In the genomic region with DNA sequence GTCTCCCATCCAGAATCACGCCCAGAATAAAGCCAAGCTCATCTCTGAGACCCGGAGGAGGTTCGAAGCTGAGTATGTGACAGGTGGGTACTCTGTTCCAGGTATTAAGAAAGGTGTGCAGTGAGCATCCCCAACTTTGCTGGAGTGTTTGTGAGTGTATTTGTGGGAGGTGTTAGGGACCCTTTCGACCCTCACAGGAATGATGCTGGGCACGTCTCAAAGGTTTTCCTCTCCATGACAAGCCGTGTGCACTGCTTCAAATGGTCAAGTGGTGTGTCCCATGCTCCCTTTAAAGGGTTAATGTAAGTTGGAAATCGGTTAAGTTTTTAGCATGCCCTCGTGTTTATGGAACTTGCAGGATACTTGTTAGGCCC, we compare ENCODE assay signal across 8 cellular contexts. TPM values are rescaled to one million over a fixed set of nuclear protein-coding genes. Genes with fewer than 3 reads are reported as not detected.
DNase-seq lines count a peak whose midpoint lies in the region; ATAC-seq and TF ChIP-seq lines count a peak whose summit lies in the region.

No MANE protein-coding gene starts in this region.

- H3K36me3 Mint-ChIP-seq in IgD-negative memory B cell (peaks cover 6% of the 10 kb centered on the region), naive B cell (peaks cover 5% of the 10 kb centered on the region in 2 donors)

- H3K27me3 Mint-ChIP-seq in IgD-negative memory B cell = no peaks in the 10 kb centered on the region
- no peaks in the 10 kb centered on the region for H3K27me3 Mint-ChIP-seq in naive B cell

- no peak for TF ChIP-seq POLR2A in GM18505 (IDR thresholded peaks at IDR 0.05; ENCODE audit: borderline replicate concordance, extremely low read depth, insufficient read depth, insufficient read length)

- H3K4me3 ChIP-seq in AG04450 (ENCODE audit: low read depth, low read length) (peak overlapping the region; percentile 78), choroid plexus epithelial cell (ENCODE audit: low read depth, low read length) (peak overlapping the region; percentile 78)

- TF ChIP-seq CTCF in AG04450 (IDR thresholded peaks at IDR 0.05; ENCODE audit: low read depth, low read length) = no peak
- no peak for TF ChIP-seq CTCF in choroid plexus epithelial cell (conservative IDR thresholded peaks at IDR 0.05; ENCODE audit: low read depth, low read length)

- H3K27me3 ChIP-seq in AG04450 (ENCODE audit: control insufficient read depth, insufficient read depth, low read length) = no peaks in the 10 kb centered on the region

- DNase-seq in AG04450 (ENCODE audit: low read depth, low spot score) = no peak
- DNase-seq in choroid plexus epithelial cell (ENCODE audit: low read depth) = no peak
- DNase-seq in naive B cell = no peak
- no peak for DNase-seq in NCI-H1436 treated with DMSO at 0.1 percent for 48 hours (lab: John Stamatoyannopoulos, UW)
- DNase-seq in NCI-H187 treated with DMSO at 0.1 percent for 48 hours (lab: John Stamatoyannopoulos, UW) = no peak

- peaks cover 4 to 10% (median 10%) of the 10 kb centered on the region in 3 donors for H3K4me1 Mint-ChIP-seq in IgD-negative memory B cell
- H3K4me1 Mint-ChIP-seq in naive B cell = peaks cover 0 to 12% (median 4%) of the 10 kb centered on the region in 3 donors

- H3K27ac Mint-ChIP-seq in IgD-negative memory B cell = peak overlapping the region; percentile 88 to 95 (median 92)
- H3K27ac Mint-ChIP-seq in naive B cell = peak overlapping the region; percentile 69 to 96 (median 92)

- H3K4me3 Mint-ChIP-seq in IgD-negative memory B cell (peak overlapping the region; percentile 89 to 98 (median 94)), naive B cell (peak overlapping the region; percentile 85 to 95 (median 92))

- no peak overlapping the region for H3K27ac ChIP-seq in AG04450 (ENCODE audit: low read depth, low read length)

- no peaks in the 10 kb centered on the region for H3K9me3 ChIP-seq in AG04450 (ENCODE audit: control insufficient read depth, insufficient read depth, low read length)

- POLR2A ChIA-PET in AG04450 (lab: Yijun Ruan, JAX) = interaction anchor here (1.0 kb wide), 1 partner anchor 46 kb away, joined by 5 read pairs; no protein-coding TSS in a partner anchor

- CTCF ChIA-PET in AG04450 (lab: Charles Lee) = no interaction called here

- peaks cover 0 to 2% (median 0%) of the 10 kb centered on the region in 3 donors for H3K9me3 Mint-ChIP-seq in IgD-negative memory B cell
- H3K9me3 Mint-ChIP-seq in naive B cell = peaks cover 0 to 6% (median 0%) of the 10 kb centered on the region in 7 donors

- ATAC-seq in naive B cell (ENCODE audit: low read depth in 2 of 2) (no peak), HG02623 (IDR thresholded peaks at IDR 0.05; ENCODE audit: unreplicated experiment) (no peak), GM18505 (IDR thresholded peaks at IDR 0.05; ENCODE audit: unreplicated experiment) (no peak)

RNA-seq across cellular contexts. Expression of gene MOSPD2, which starts 0.4 kb away (rescaled TPM):
- polyA plus RNA-seq in AG04450 (2011; rRNA removed) = 26.4 and 36.1 TPM in 2 replicates
- 27.6 and 36.9 TPM in 2 replicates for polyA minus RNA-seq in AG04450 (2011; rRNA and poly(A)+ RNA removed)
- polyA plus RNA-seq in IgD-negative memory B cell = 5.6 TPM
- polyA plus RNA-seq in naive B cell (ENCODE audit: low read depth in 6 of 6) = 10 to 100 TPM in 1 of 6 donors, 1 to 10 TPM in 5; 1.6 to 14.4 (median 6.8) TPM

RNA-seq across cellular contexts. Expression of gene FANCB, which starts 0.8 kb away (rescaled TPM):
- polyA plus RNA-seq in AG04450 (2011; rRNA removed) = 1.5 and 2.7 TPM in 2 replicates
- 3.2 and 6.3 TPM in 2 replicates for polyA minus RNA-seq in AG04450 (2011; rRNA and poly(A)+ RNA removed)
- polyA plus RNA-seq in IgD-negative memory B cell = 4.3 TPM
- 10 to 100 TPM in 1 of 6 donors, 1 to 10 TPM in 5; 4.4 to 13.8 (median 7.6) TPM for polyA plus RNA-seq in naive B cell (ENCODE audit: low read depth in 6 of 6)
